17 cellular contexts compared by ENCODE assay signal in the genomic region with DNA sequence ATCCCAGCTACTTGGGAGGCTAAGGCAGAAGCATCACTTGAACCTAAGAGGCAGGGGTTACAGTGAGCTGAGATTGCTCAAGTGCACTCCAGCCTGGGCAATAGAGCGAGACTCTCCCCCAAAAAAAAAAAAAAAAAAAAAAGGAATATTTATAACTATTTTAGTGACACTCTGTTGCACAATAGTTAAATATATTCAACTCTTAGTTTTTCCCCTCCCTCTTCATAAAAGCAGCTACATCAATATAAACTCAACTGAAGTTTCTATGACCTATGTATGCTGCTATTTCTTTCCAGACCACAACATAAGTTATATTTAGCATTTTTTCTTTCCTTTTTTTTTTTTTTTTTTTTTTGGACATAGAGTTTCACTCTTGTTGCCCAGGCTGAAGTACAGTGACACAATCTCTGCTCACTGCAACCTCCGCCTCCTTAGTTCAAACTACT. TPM values are rescaled to one million over a fixed set of nuclear protein-coding genes. Genes with fewer than 3 reads are reported as not detected.
A peak's percentile ranks its signal among the peaks of the same experiment; 100 is the strongest.
DNase-seq lines count a peak whose midpoint lies in the region; ATAC-seq, FAIRE-seq and TF ChIP-seq lines count a peak whose summit lies in the region.
"Had no signal": no experiment of that assay in that cellular context is flagged by ENCODE, and none has a peak within 500 bp of the region (broad histone marks: within the 10 kb centered on the region; RNA-seq: fewer than 3 reads in every experiment).

No MANE protein-coding gene starts in this region.

- H3K27me3 Mint-ChIP-seq in H9 (ENCODE audit: low read depth) (no peaks in the 10 kb centered on the region; the same call in 1 of the 2 replicates), astrocyte (ENCODE audit: low read depth, unreplicated experiment) (no peaks in the 10 kb centered on the region)

- TF ChIP-seq CTCF in AG04450 (IDR thresholded peaks at IDR 0.05; ENCODE audit: low read depth, low read length) (no peak), H9 (conservative IDR thresholded peaks at IDR 0.05) (no peak), astrocyte (IDR thresholded peaks at IDR 0.05; ENCODE audit: insufficient read depth, low read depth, low read length) (no peak), left lung (IDR thresholded peaks at IDR 0.05) (no peak)

- no peak overlapping the region for H2BK20ac ChIP-seq in H9 (ENCODE audit: low read depth, low read length, poor library complexity, severe bottlenecking)

- H2BK120ac ChIP-seq in H9 (ENCODE audit: low read depth, low read length, poor library complexity, severe bottlenecking) = no peak overlapping the region

- H3K79me2 ChIP-seq in H9 (ENCODE audit: insufficient read depth, low read length) = peaks cover 65% of the 10 kb centered on the region; the same call in 1 of the 2 replicates
- H3K79me2 ChIP-seq in astrocyte (ENCODE audit: insufficient read depth, low read length) = peaks cover 99% of the 10 kb centered on the region

- H2BK5ac ChIP-seq in H9 (ENCODE audit: insufficient read length, low read length) = no peak overlapping the region

- H4K20me1 ChIP-seq in H9 (ENCODE audit: control insufficient read depth, insufficient read depth, insufficient read length) = no peaks in the 10 kb centered on the region
- peaks cover 93% of the 10 kb centered on the region for H4K20me1 ChIP-seq in astrocyte (ENCODE audit: insufficient read depth, low read length)

- POLR2A ChIA-PET in AG04450 (lab: Yijun Ruan, JAX) = interaction anchor here (0.5 to 1.7 kb wide), 9 partner anchors 8 to 314 kb away, joined by 3 to 19 read pairs (median 4); a partner anchor contains a TSS

- H3K4me1 Mint-ChIP-seq in H9 = peaks cover 15 to 16% of the 10 kb centered on the region in 2 experiments
- peaks cover 27% of the 10 kb centered on the region for H3K4me1 Mint-ChIP-seq in astrocyte (ENCODE audit: low read depth, unreplicated experiment)

- H3K27ac Mint-ChIP-seq in H9 (no peak overlapping the region), astrocyte (ENCODE audit: unreplicated experiment) (no peak overlapping the region)

- H3K27ac ChIP-seq in AG04450 (ENCODE audit: low read depth, low read length) (peak overlapping the region; percentile 31), H9 (ENCODE audit: insufficient read length, low read depth, low read length) (no peak overlapping the region), astrocyte (ENCODE audit: low read depth, low read length) (peak overlapping the region; percentile 52), left lung (no peak overlapping the region)
- H3K27ac ChIP-seq: upper lobe of left lung had no signal

- no peak overlapping the region for H3K4ac ChIP-seq in H9 (ENCODE audit: low read depth, low read length)

- no peak overlapping the region for H3K23ac ChIP-seq in H9 (ENCODE audit: insufficient read length, low read depth, low read length)

- intact Hi-C loops in left lung (cut with DNase I) = no loop called here

- no peak overlapping the region for H3K4me2 ChIP-seq in H9 (ENCODE audit: insufficient read depth, insufficient read length, low read length)
- H3K4me2 ChIP-seq in astrocyte (ENCODE audit: low read length) = peak overlapping the region; percentile 60

- H3K18ac ChIP-seq in H9 (ENCODE audit: insufficient read length, low read depth, low read length) = no peak overlapping the region

- no peak overlapping the region for H4K91ac ChIP-seq in H9 (ENCODE audit: insufficient read length, low read depth, low read length)

- no peak overlapping the region for H3K56ac ChIP-seq in H9 (ENCODE audit: insufficient read length, low read depth, low read length)

- H3K79me1 ChIP-seq in H9 (ENCODE audit: insufficient read depth, low read depth, low read length, poor library complexity, severe bottlenecking) = no peaks in the 10 kb centered on the region

- no CpG with 5 or more reads among the region's 2 CpGs for WGBS in H9 (ENCODE audit: extremely low coverage, insufficient read length, low lambda C conversion rate)

- no peaks in the 10 kb centered on the region for H3K9me3 ChIP-seq in AG04450 (ENCODE audit: control insufficient read depth, insufficient read depth, low read length)
- no peaks in the 10 kb centered on the region for H3K9me3 ChIP-seq in H9 (ENCODE audit: control insufficient read depth, low read depth, low read length)
- no peaks in the 10 kb centered on the region for H3K9me3 ChIP-seq in astrocyte (ENCODE audit: insufficient read depth, low read depth, low read length)
- no peaks in the 10 kb centered on the region for H3K9me3 ChIP-seq in left lung
- H3K9me3 ChIP-seq: BE2C, upper lobe of left lung had no signal

- H3T11ph ChIP-seq in H9 (ENCODE audit: low read length) = no peak overlapping the region

- H4K5ac ChIP-seq in H9 (ENCODE audit: insufficient read length, low read depth, low read length) = no peak overlapping the region

- H3K9ac ChIP-seq in H9 (ENCODE audit: extremely low read depth, insufficient read length, low read length) = no peak overlapping the region
- no peak overlapping the region for H3K9ac ChIP-seq in astrocyte (ENCODE audit: low read length)

- peaks cover 2 to 19% (median 2%) of the 10 kb centered on the region in 3 experiments; a peak in 6 of 7 replicates for H3K36me3 Mint-ChIP-seq in H9 (ENCODE audit: insufficient read depth in 1 of 3, low read depth in 3 of 3)
- H3K36me3 Mint-ChIP-seq in astrocyte (ENCODE audit: low read depth, unreplicated experiment) = peaks cover 5% of the 10 kb centered on the region

- no peak overlapping the region for H2BK15ac ChIP-seq in H9 (ENCODE audit: low read depth, low read length)

- H4K8ac ChIP-seq in H9 (replicated peaks; ENCODE audit: insufficient read length, low read depth, low read length) = no peak overlapping the region

- ATAC-seq in left lung (peak; percentile 42), HG03378 (IDR thresholded peaks at IDR 0.05; ENCODE audit: unreplicated experiment) (no peak), HG03571 (IDR thresholded peaks at IDR 0.05; ENCODE audit: unreplicated experiment) (no peak), GM19467 (IDR thresholded peaks at IDR 0.05; ENCODE audit: unreplicated experiment) (no peak)
- ATAC-seq: HCT116, PC-3 had no signal

- H3K4me3 ChIP-seq in AG04450 (ENCODE audit: low read depth, low read length) = no peak overlapping the region
- no peak overlapping the region for H3K4me3 ChIP-seq in astrocyte (ENCODE audit: insufficient read depth, low read depth, low read length)
- H3K4me3 ChIP-seq in left lung = no peak overlapping the region
- H3K4me3 ChIP-seq: upper lobe of left lung had no signal

- DNase-seq in AG04450 (ENCODE audit: low read depth, low spot score) = no peak
- peak; percentile 1 for DNase-seq in H9
- DNase-seq in astrocyte (ENCODE audit: low read depth) = peak; percentile 77
- DNase-seq in left lung = no peak
- no peak for DNase-seq in C1 segment of cervical spinal cord (lab: John Stamatoyannopoulos, UW)
- DNase-seq: activated gamma-delta T cell, BE2C, NCI-H1048, NCI-H226, PC-3, upper lobe of left lung had no signal

- H3K14ac ChIP-seq in H9 (ENCODE audit: insufficient read depth, low read length) = no peak overlapping the region

- FAIRE-seq in astrocyte (lab: Jason Lieb, UNC) = no peak
- FAIRE-seq: HTR-8/SVneo had no signal

- H3K4me3 Mint-ChIP-seq in H9 (no peak overlapping the region), astrocyte (ENCODE audit: unreplicated experiment) (no peak overlapping the region)

- CTCF ChIA-PET in AG04450 (lab: Charles Lee) = interaction anchor here (0.6 to 3.8 kb wide), 3 partner anchors 16 to 79 kb away, joined by 3 to 33 read pairs (median 4); a partner anchor contains a TSS

- no peaks in the 10 kb centered on the region; the same call in 1 of the 2 replicates for H3K4me1 ChIP-seq in H9 (ENCODE audit: insufficient read depth, low read length)
- peaks cover 12% of the 10 kb centered on the region for H3K4me1 ChIP-seq in astrocyte (ENCODE audit: insufficient read depth, low read length)
- H3K4me1 ChIP-seq in left lung = peaks cover 16 to 79% of the 10 kb centered on the region in 2 donors
- H3K4me1 ChIP-seq: BE2C had no signal

- H2AK5ac ChIP-seq in H9 (ENCODE audit: insufficient read length, low read length) = no peak overlapping the region

- H2BK12ac ChIP-seq in H9 (ENCODE audit: insufficient read length, low read depth, low read length) = no peak overlapping the region

- H2AFZ ChIP-seq in H9 (ENCODE audit: low read length) (no peak overlapping the region), astrocyte (ENCODE audit: low read depth, low read length) (no peak overlapping the region)

- H3K36me3 ChIP-seq in astrocyte (ENCODE audit: insufficient read depth, low read length) (no peaks in the 10 kb centered on the region), left lung (peaks cover 0 to 15% of the 10 kb centered on the region in 2 donors)
- H3K36me3 ChIP-seq: BE2C had no signal

- no peaks in the 10 kb centered on the region for H3K27me3 ChIP-seq in AG04450 (ENCODE audit: control insufficient read depth, insufficient read depth, low read length)
- H3K27me3 ChIP-seq in H9 (ENCODE audit: insufficient read depth, low read length) = no peaks in the 10 kb centered on the region
- no peaks in the 10 kb centered on the region for H3K27me3 ChIP-seq in astrocyte (ENCODE audit: insufficient read depth, low read length)
- H3K27me3 ChIP-seq in left lung = no peaks in the 10 kb centered on the region
- H3K27me3 ChIP-seq: BE2C, upper lobe of left lung had no signal

- H3K23me2 ChIP-seq in H9 (ENCODE audit: insufficient read length, low read depth, low read length, poor library complexity, severe bottlenecking) = no peaks in the 10 kb centered on the region

- no peaks in the 10 kb centered on the region for H3K9me3 Mint-ChIP-seq in H9
- no peaks in the 10 kb centered on the region for H3K9me3 Mint-ChIP-seq in astrocyte (ENCODE audit: unreplicated experiment)

RNA-seq across cellular contexts. Expression of a gene that starts 19.2 kb away (rescaled TPM):
- polyA plus RNA-seq in AG04450 (2011; rRNA removed) = 87.2 and 87.5 TPM in 2 replicates
- polyA minus RNA-seq in AG04450 (2011; rRNA and poly(A)+ RNA removed) = 135 and 147 TPM in 2 replicates
- total RNA-seq in H9 (2021) = 211 and 217 TPM in 2 replicates
- total RNA-seq in astrocyte = 92.8 and 101 TPM in 2 replicates
- total RNA-seq in left lung = 100 to 1,000 TPM in 1 of 2 donors, 10 to 100 TPM in 1; 76.8 to 107 TPM

RNA-seq across cellular contexts. Expression of a gene that starts 31.7 kb away (rescaled TPM):
- 39.2 and 39.5 TPM in 2 replicates for polyA plus RNA-seq in AG04450 (2011; rRNA removed)
- 15.6 and 17.2 TPM in 2 replicates for polyA minus RNA-seq in AG04450 (2011; rRNA and poly(A)+ RNA removed)
- total RNA-seq in H9 (2021) (66.0 and 72.9 TPM in 2 replicates), astrocyte (32.4 and 33.9 TPM in 2 replicates), left lung (10 to 100 TPM; 61.4 to 75.2 TPM)

RNA-seq across cellular contexts. Expression of a gene that starts 45.1 kb away (rescaled TPM):
- polyA plus RNA-seq in AG04450 (2011; rRNA removed) = 19.5 and 20.0 TPM in 2 replicates
- 28.3 and 30.4 TPM in 2 replicates for polyA minus RNA-seq in AG04450 (2011; rRNA and poly(A)+ RNA removed)
- total RNA-seq in H9 (2021) = 15.2 and 15.9 TPM in 2 replicates
- total RNA-seq in astrocyte = 11.9 and 12.5 TPM in 2 replicates
- 10 to 100 TPM; 13.3 to 13.9 TPM for total RNA-seq in left lung

RNA-seq across cellular contexts. Expression of a gene that starts 45.2 kb away (rescaled TPM):
- polyA plus RNA-seq in AG04450 (2011; rRNA removed) = 103 and 106 TPM in 2 replicates
- polyA minus RNA-seq in AG04450 (2011; rRNA and poly(A)+ RNA removed) = 47.1 and 49.9 TPM in 2 replicates
- total RNA-seq in H9 (2021) = 130 and 144 TPM in 2 replicates
- total RNA-seq in astrocyte = 80.7 and 88.7 TPM in 2 replicates
- 10 to 100 TPM; 76.2 to 89.0 TPM for total RNA-seq in left lung

RNA-seq across cellular contexts. Expression of a gene that starts 52.8 kb away (rescaled TPM):
- polyA plus RNA-seq in AG04450 (2011; rRNA removed) = not detected in 2 replicates
- polyA minus RNA-seq in AG04450 (2011; rRNA and poly(A)+ RNA removed) = not detected in 2 replicates
- total RNA-seq in H9 (2021) (0.31 and 0.37 TPM in 2 replicates), astrocyte (0.16 TPM in 1 of 2 replicates, not detected in the other), left lung (not detected)
- total RNA-seq: epithelial cell of proximal tubule, PC-3 had no signal

Comparison
In these comparisons a context has a peak if more than half of its experiments do, and no peak if none do; other contexts are left out.
1. DNase-seq: peak in H9 (single experiment) and astrocyte (single experiment); none in AG04450 (single experiment), left lung (0 of 2) and C1 segment of cervical spinal cord (0 of 14).
2. H3K27ac ChIP-seq: peak in AG04450 (single experiment) and astrocyte (single experiment); none in H9 (single experiment) and left lung (0 of 2).